Comparison of ENCODE assay signal across 11 cellular contexts in the genomic region with DNA sequence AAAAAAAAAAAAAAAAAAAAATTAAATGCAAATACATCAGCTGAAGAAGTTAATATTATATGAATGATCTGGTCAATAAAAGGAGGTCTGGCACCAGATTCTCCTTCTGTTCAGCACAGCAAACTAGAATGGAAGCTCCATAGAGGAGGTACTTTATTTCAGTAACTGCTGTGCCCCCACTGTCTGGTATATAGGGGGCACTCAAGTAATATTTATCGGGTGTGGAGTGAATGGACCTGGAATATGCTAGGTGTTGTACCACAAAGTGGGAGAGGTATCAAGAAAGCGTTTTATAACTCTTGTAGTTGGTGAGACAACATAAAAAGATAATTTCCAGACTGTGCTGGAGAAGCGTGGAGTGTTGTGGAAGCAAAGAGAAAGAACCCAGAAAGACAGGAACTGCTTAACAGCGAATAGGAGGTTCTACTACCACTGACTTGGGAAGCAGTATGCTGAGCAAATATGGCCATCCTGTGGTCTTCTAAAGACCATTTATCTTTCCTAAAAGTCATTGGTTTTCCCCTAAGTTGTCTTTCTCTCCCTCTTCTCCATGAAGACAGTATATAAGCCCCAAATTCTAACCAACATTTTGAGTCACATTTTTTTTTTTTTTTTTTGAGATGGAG.
DNase-seq lines count a peak whose midpoint lies in the region; ATAC-seq and TF ChIP-seq lines count a peak whose summit lies in the region.
"Had no signal": no experiment of that assay in that cellular context is flagged by ENCODE, and none has a peak within 500 bp of the region (broad histone marks: within the 10 kb centered on the region; RNA-seq: fewer than 3 reads in every experiment).

No MANE protein-coding gene starts in this region.

- no peaks in the 10 kb centered on the region for H3K9me3 ChIP-seq in RWPE2 (ENCODE audit: severe bottlenecking)

- peak; percentile 53; the same call in 1 of the 3 replicates for ATAC-seq in RWPE2 (ENCODE audit: low read depth)
- no peak for ATAC-seq in GM21381 (IDR thresholded peaks at IDR 0.05; ENCODE audit: unreplicated experiment)

- H3K4me3 ChIP-seq in AG10803 (ENCODE audit: low read length) (no peak overlapping the region), GM06990 (replicated peaks; ENCODE audit: low read depth, low read length) (no peak overlapping the region), RWPE2 (ENCODE audit: severe bottlenecking) (no peak overlapping the region), foreskin fibroblast (ENCODE audit: low read depth in 1 of 2, low read length in 2 of 2) (no peak overlapping the region)
- H3K4me3 ChIP-seq: GM23248 had no signal

- no peak overlapping the region for H3K27ac ChIP-seq in RWPE2 (ENCODE audit: poor library complexity, severe bottlenecking)
- H3K27ac ChIP-seq: GM23248 had no signal

- H3K27me3 ChIP-seq in GM06990 (replicated peaks; ENCODE audit: control insufficient read depth, insufficient read depth, low read length), result no peaks in the 10 kb centered on the region; the same call in 1 of the 2 replicates
- no peaks in the 10 kb centered on the region for H3K27me3 ChIP-seq in RWPE2 (ENCODE audit: insufficient read depth, poor library complexity, severe bottlenecking)

- H3K4me1 ChIP-seq in RWPE2 (ENCODE audit: insufficient read depth, poor library complexity, severe bottlenecking), result no peaks in the 10 kb centered on the region

- DNase-seq in AG10803 (ENCODE audit: low read depth) (no peak), GM06990 (ENCODE audit: extremely low read depth, insufficient read length) (no peak), RWPE2 (ENCODE audit: low spot score) (no peak), foreskin fibroblast (no peak), retina (no peak), hypothalamus (lab: John Stamatoyannopoulos, UW) (no peak), T-helper 9 cell (no peak)
- DNase-seq: DMS153, GM23248, NCI-H1048 had no signal

- TF ChIP-seq CTCF in AG10803 (conservative IDR thresholded peaks at IDR 0.05; ENCODE audit: low read length) (0 out of 2 replicates have a peak, but pooled peaks have one; percentile 12), GM06990 (IDR thresholded peaks at IDR 0.05; ENCODE audit: insufficient read depth, low read length, poor library complexity, severe bottlenecking) (peak; percentile 17), RWPE2 (IDR thresholded peaks at IDR 0.05; ENCODE audit: poor library complexity, severe bottlenecking) (no peak), foreskin fibroblast (IDR thresholded peaks at IDR 0.05; ENCODE audit: low read depth, low read length) (peak; percentile 18)

- no peaks in the 10 kb centered on the region for H3K36me3 ChIP-seq in GM06990 (ENCODE audit: control insufficient read depth, insufficient read depth, low read length)
- no peaks in the 10 kb centered on the region for H3K36me3 ChIP-seq in RWPE2 (ENCODE audit: low read depth)
